ENCODE assay signal across 16 cellular contexts in the genomic region with DNA sequence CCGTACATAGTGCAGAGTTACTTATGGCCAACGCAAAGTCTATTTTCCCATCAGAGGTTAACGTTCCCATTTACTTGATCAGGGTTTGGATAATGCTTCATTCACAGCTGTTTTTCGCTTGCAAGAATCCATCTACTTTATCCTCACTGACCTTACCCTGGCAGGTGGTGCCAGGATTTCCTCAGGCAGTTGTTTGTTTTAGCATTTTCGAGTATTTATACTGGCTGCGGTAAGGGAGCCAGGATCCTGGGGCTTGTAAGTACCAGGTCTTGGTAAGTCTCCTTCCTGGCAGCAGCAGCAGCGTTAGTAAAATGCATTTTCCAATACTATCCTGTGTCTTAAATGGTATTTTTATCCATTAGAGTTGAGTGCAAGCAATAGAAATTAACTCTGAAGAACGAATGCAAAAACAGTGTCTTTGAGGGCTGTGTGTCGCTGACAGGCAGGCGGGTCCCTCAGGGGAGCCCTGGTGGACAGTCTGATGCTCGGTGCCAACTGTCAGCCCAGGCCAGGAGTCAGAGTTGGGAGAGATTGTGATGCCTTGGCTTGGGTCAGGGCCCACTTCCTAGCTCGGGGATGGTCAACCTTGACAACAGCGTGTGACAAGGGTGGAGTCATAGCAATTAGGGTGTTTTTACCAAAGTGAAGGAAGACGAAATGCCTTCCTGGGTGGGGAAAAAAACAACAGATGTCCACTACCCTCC.
A peak's percentile ranks its signal among the peaks of the same experiment; 100 is the strongest.
DNase-seq lines count a peak whose midpoint lies in the region; TF ChIP-seq lines count a peak whose summit lies in the region.
"Had no signal": no experiment of that assay in that cellular context is flagged by ENCODE, and none has a peak within 500 bp of the region (broad histone marks: within the 10 kb centered on the region; RNA-seq: fewer than 3 reads in every experiment).

No MANE protein-coding gene starts in this region.

- no peak overlapping the region for H3K4me2 ChIP-seq in Karpas-422 (ENCODE audit: low read depth, low read length, poor library complexity, severe bottlenecking)
- H3K4me2 ChIP-seq: KMS-11 had no signal

- no peaks in the 10 kb centered on the region for H4K20me1 ChIP-seq in Karpas-422 (ENCODE audit: insufficient read depth, low read depth, low read length)

- peak; percentile 92 for DNase-seq in NCI-H1092 (lab: John Stamatoyannopoulos, UW)
- peak; percentile 74 for DNase-seq in NCI-H524 treated with DMSO at 0.1 percent for 48 hours (lab: John Stamatoyannopoulos, UW)
- peak; percentile 37 for DNase-seq in dermis blood vessel endothelial cell
- DNase-seq in tibial artery, result peak; percentile 31 to 73
- no peak for DNase-seq in HCEC 1CT
- no peak for DNase-seq in Karpas-422
- no peak for DNase-seq in activated effector memory CD4-positive, alpha-beta T cell treated with Interleukin-2 at 50 U/mL for 16 hours
- DNase-seq: activated CD4-positive, CD25-positive, alpha-beta regulatory T cell; activated naive CD4-positive, alpha-beta T cell treated with anti-CD3 and anti-CD28 coated beads, Interleukin-2, amount 10 ng/mL, durations not matched to agents 7 days and 5 days; C1 segment of cervical spinal cord; GF-D8; kidney; NCI-H2171 treated with DMSO at 0.1 percent for 48 hours had no signal

- H3K27me3 ChIP-seq in tibial artery, result no peaks in the 10 kb centered on the region
- H3K27me3 ChIP-seq in Karpas-422 (ENCODE audit: low read length), result no peaks in the 10 kb centered on the region; the same call in 1 of the 2 replicates
- H3K27me3 ChIP-seq: cardiac muscle cell had no signal

- TF ChIP-seq CTCF in tibial artery (IDR thresholded peaks at IDR 0.05), result no peak

- H3K9me2 ChIP-seq in Karpas-422 (replicated peaks; ENCODE audit: insufficient read depth, low read length), result no peaks in the 10 kb centered on the region

- no peak overlapping the region for H2AFZ ChIP-seq in Karpas-422 (ENCODE audit: low read length)

- peaks cover 0 to 39% (median 17%) of the 10 kb centered on the region in 4 donors for H3K4me1 ChIP-seq in tibial artery
- no peaks in the 10 kb centered on the region for H3K4me1 ChIP-seq in Karpas-422 (ENCODE audit: low read length)
- H3K4me1 ChIP-seq: psoas muscle had no signal

- no peaks in the 10 kb centered on the region for H3K79me2 ChIP-seq in Karpas-422 (ENCODE audit: low read length)

- H3K4me3 ChIP-seq in tibial artery, result no peak overlapping the region
- no peak overlapping the region for H3K4me3 ChIP-seq in Karpas-422 (ENCODE audit: low read length)
- H3K4me3 ChIP-seq: cardiac muscle cell, psoas muscle had no signal

- H3K27ac ChIP-seq in tibial artery (peak overlapping the region in 1 of 2 donors; percentile 43), Karpas-422 (ENCODE audit: low read length) (no peak overlapping the region)
- H3K27ac ChIP-seq: cardiac muscle cell, KMS-11, psoas muscle had no signal

- intact Hi-C loops in tibial artery (cut with DNase I; ENCODE audit: low total_unique reads), result no loop called here

- H3K36me3 ChIP-seq in tibial artery, result no peaks in the 10 kb centered on the region
- no peaks in the 10 kb centered on the region for H3K36me3 ChIP-seq in Karpas-422 (ENCODE audit: insufficient read depth, low read length)
- H3K36me3 ChIP-seq: cardiac muscle cell had no signal

- H3K9me3 ChIP-seq in tibial artery, result no peaks in the 10 kb centered on the region
- H3K9me3 ChIP-seq in Karpas-422 (ENCODE audit: low read length), result no peaks in the 10 kb centered on the region
- H3K9me3 ChIP-seq: psoas muscle had no signal

- no peak overlapping the region for H3K9ac ChIP-seq in Karpas-422 (ENCODE audit: low read length)
- H3K9ac ChIP-seq: KMS-11 had no signal

Comparison
In these comparisons a context has a peak if more than half of its experiments do, and no peak if none do; other contexts are left out.
1. DNase-seq: peak in NCI-H1092 (single experiment), NCI-H524 treated with DMSO at 0.1 percent for 48 hours (single experiment), dermis blood vessel endothelial cell (single experiment) and tibial artery (2 of 2); none in HCEC 1CT (single experiment), Karpas-422 (single experiment) and activated effector memory CD4-positive, alpha-beta T cell treated with Interleukin-2 at 50 U/mL for 16 hours (single experiment).